ENCODE assay signal across 8 cellular contexts in genomic region chr3:54853573-54854404, GRCh38.
DNase-seq lines count a peak whose midpoint lies in the region; ATAC-seq and TF ChIP-seq lines count a peak whose summit lies in the region.

No MANE protein-coding gene starts in this region.

- H3K4me3 ChIP-seq in Peyer's patch (no peak overlapping the region), right cardiac atrium (ENCODE audit: low read length) (no peak overlapping the region), sigmoid colon (no peak overlapping the region)

- TF ChIP-seq POLR2A in Peyer's patch (IDR thresholded peaks at IDR 0.05) (no peak), sigmoid colon (IDR thresholded peaks at IDR 0.05) (no peak)

- no peak overlapping the region for H3K27ac ChIP-seq in Peyer's patch
- H3K27ac ChIP-seq in right cardiac atrium (ENCODE audit: low read length), result no peak overlapping the region
- H3K27ac ChIP-seq in sigmoid colon, result no peak overlapping the region

- no peaks in the 10 kb centered on the region for H3K4me1 ChIP-seq in Peyer's patch
- no peaks in the 10 kb centered on the region for H3K4me1 ChIP-seq in right cardiac atrium (ENCODE audit: control insufficient read depth, insufficient read depth, low read length)
- peaks cover 0 to 9% (median 6%) of the 10 kb centered on the region in 4 donors for H3K4me1 ChIP-seq in sigmoid colon

- peak; percentile 86 for ATAC-seq in GM19351 (IDR thresholded peaks at IDR 0.05; ENCODE audit: unreplicated experiment)
- ATAC-seq in right cardiac atrium, result peak; percentile 91 to 93
- no peak for ATAC-seq in GM18873 (IDR thresholded peaks at IDR 0.05; ENCODE audit: low FRiP score, unreplicated experiment)

- TF ChIP-seq CTCF in Peyer's patch (IDR thresholded peaks at IDR 0.05), result peak in 5 of 6 experiments; percentile 34 to 76 (median 72)
- peak; percentile 14 to 92 (median 88) for TF ChIP-seq CTCF in sigmoid colon (IDR thresholded peaks at IDR 0.05)

- DNase-seq in CD1c-positive myeloid dendritic cell (ENCODE audit: extremely low spot score) (peak; percentile 41), HuH-7.5 (ENCODE audit: low spot score) (peak; percentile 18), Peyer's patch (peak; percentile 25 to 77 (median 76)), anterior cingulate cortex (lab: John Stamatoyannopoulos, UW) (peak in 56 of 58 donors; percentile 27 to 90 (median 70)), right cardiac atrium (peak; percentile 84 to 93 (median 89)), sigmoid colon (peak; percentile 86)

- intact Hi-C loops in right cardiac atrium (cut with DNase I) (loop anchor here in 3 of 4 donors (10.0 kb wide), 2 partner anchors 311 to 331 kb away; no protein-coding TSS in a partner anchor), sigmoid colon (cut with DNase I) (loop anchor here (2.0 to 10.0 kb wide), 4 partner anchors 429 to 1399 kb away; no protein-coding TSS in a partner anchor)

- 17% methylated on average over 20 of the region's 20 CpGs for WGBS in right cardiac atrium
- WGBS in sigmoid colon, 2 donors, result 21 to 22% methylated on average over 20 of the region's 20 CpGs

- H3K36me3 ChIP-seq in Peyer's patch, result no peaks in the 10 kb centered on the region
- H3K36me3 ChIP-seq in sigmoid colon, result no peaks in the 10 kb centered on the region

- no peaks in the 10 kb centered on the region for H3K27me3 ChIP-seq in Peyer's patch
- H3K27me3 ChIP-seq in right cardiac atrium (ENCODE audit: control insufficient read depth, insufficient read depth), result no peaks in the 10 kb centered on the region
- no peaks in the 10 kb centered on the region for H3K27me3 ChIP-seq in sigmoid colon

- no peak for TF ChIP-seq EP300 in sigmoid colon (IDR thresholded peaks at IDR 0.05)

- no peaks in the 10 kb centered on the region for H3K9me3 ChIP-seq in Peyer's patch
- no peaks in the 10 kb centered on the region for H3K9me3 ChIP-seq in right cardiac atrium (ENCODE audit: control insufficient read depth, low read length)
- H3K9me3 ChIP-seq in sigmoid colon, result no peaks in the 10 kb centered on the region

Comparison
In these comparisons a context has a peak if more than half of its experiments do, and no peak if none do; other contexts are left out.
1. DNase-seq: peak in every context shown above with its lines; median percentile 89 in right cardiac atrium; 86 in sigmoid colon; 76 in Peyer's patch; 70 in anterior cingulate cortex; 41 in CD1c-positive myeloid dendritic cell; 18 in HuH-7.5.